8 cellular contexts compared by ENCODE assay signal in the genomic region with DNA sequence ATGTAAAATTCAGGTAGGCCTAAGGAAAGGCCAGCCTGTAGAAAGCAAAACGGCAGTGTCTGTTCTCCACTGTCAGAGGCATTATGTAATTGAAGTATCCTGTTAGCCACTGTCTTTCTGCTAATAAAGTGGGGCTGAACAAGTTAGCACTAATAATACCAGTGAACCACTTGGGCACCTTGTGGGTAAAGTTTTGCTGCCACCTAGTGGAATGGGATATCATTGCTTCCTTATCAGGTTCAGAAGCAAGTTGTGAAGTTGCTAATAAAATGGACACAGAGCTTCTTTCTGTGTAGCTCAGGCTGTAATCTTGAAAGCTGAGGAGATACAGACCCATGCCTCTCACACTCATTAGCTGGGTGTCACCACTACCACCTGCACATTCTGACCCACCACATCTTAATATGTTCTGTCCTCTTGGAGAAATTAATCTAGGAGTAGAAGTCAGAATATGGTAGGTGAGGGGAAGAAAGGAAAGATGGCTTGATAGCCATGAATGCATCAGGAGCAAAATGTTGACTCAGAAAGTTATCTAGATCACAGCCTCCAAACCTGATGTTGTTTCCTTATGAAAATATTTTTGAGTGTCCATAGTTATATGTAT.
DNase-seq lines count a peak whose midpoint lies in the region; ATAC-seq and TF ChIP-seq lines count a peak whose summit lies in the region.

No MANE protein-coding gene starts in this region.

- DNase-seq in BE2C (peak; percentile 65), NCI-H69 (lab: John Stamatoyannopoulos, UW) (peak; percentile 80), foreskin keratinocyte (peak; percentile 18 to 50), omental fat pad (ENCODE audit: low spot score) (no peak)
- peak; percentile 47 for DNase-seq in activated CD4-positive, alpha-beta memory T cell treated with anti-CD3 and anti-CD28 coated beads for 36 hours
- no peak for DNase-seq in effector CD8-positive, alpha-beta T cell (lab: John Stamatoyannopoulos, UW)

- H3K4me3 ChIP-seq in BE2C (ENCODE audit: low read depth, low read length) = no peak overlapping the region

- TF ChIP-seq CTCF in BE2C (IDR thresholded peaks at IDR 0.05; ENCODE audit: low read depth, low read length) = peak; percentile 92
- TF ChIP-seq CTCF in foreskin keratinocyte (conservative IDR thresholded peaks at IDR 0.05) = peak; percentile 90
- TF ChIP-seq CTCF in omental fat pad (IDR thresholded peaks at IDR 0.05) = peak in 1 of 3 donors; percentile 43

- H3K27ac ChIP-seq in foreskin keratinocyte = no peak overlapping the region

- H3K27me3 ChIP-seq in BE2C (no peaks in the 10 kb centered on the region), foreskin keratinocyte (peaks cover 44% of the 10 kb centered on the region)

- peaks cover 15% of the 10 kb centered on the region for H3K27me3 Mint-ChIP-seq in activated CD4-positive, alpha-beta memory T cell treated with anti-CD3 and anti-CD28 coated beads for 36 hours

- ATAC-seq in GM18502 (IDR thresholded peaks at IDR 0.05; ENCODE audit: poor library complexity, unreplicated experiment) = peak; percentile 73
- peak; percentile 63 for ATAC-seq in HG03565 (IDR thresholded peaks at IDR 0.05; ENCODE audit: unreplicated experiment)
- peak; percentile 80 for ATAC-seq in foreskin keratinocyte
- ATAC-seq in omental fat pad (ENCODE audit: low FRiP score) = peak; percentile 66

- H3K4me1 ChIP-seq in BE2C = no peaks in the 10 kb centered on the region
- no peaks in the 10 kb centered on the region for H3K4me1 ChIP-seq in foreskin keratinocyte

- H3K36me3 Mint-ChIP-seq in activated CD4-positive, alpha-beta memory T cell treated with anti-CD3 and anti-CD28 coated beads for 36 hours = no peaks in the 10 kb centered on the region

- no peak overlapping the region for H3K4me3 Mint-ChIP-seq in activated CD4-positive, alpha-beta memory T cell treated with anti-CD3 and anti-CD28 coated beads for 36 hours

- POLR2A ChIA-PET in activated CD4-positive, alpha-beta memory T cell treated with anti-CD3 and anti-CD28 coated beads for 36 hours (lab: Charles Lee) = no interaction called here

- H3K9me3 Mint-ChIP-seq in activated CD4-positive, alpha-beta memory T cell treated with anti-CD3 and anti-CD28 coated beads for 36 hours = no peaks in the 10 kb centered on the region

- intact Hi-C loops in activated CD4-positive, alpha-beta memory T cell treated with anti-CD3 and anti-CD28 coated beads for 36 hours (cut with micrococcal nuclease) = loop anchor here (1.0 kb wide), 1 partner anchor 59 kb away; no protein-coding TSS in a partner anchor

- H3K27ac Mint-ChIP-seq in activated CD4-positive, alpha-beta memory T cell treated with anti-CD3 and anti-CD28 coated beads for 36 hours = no peak overlapping the region

- H3K9me3 ChIP-seq in BE2C = no peaks in the 10 kb centered on the region

- H3K4me1 Mint-ChIP-seq in activated CD4-positive, alpha-beta memory T cell treated with anti-CD3 and anti-CD28 coated beads for 36 hours (ENCODE audit: low read depth) = peaks cover 4% of the 10 kb centered on the region

- H3K36me3 ChIP-seq in BE2C = no peaks in the 10 kb centered on the region

- CTCF ChIA-PET in activated CD4-positive, alpha-beta memory T cell treated with anti-CD3 and anti-CD28 coated beads for 36 hours (lab: Charles Lee) = interaction anchor here (0.6 to 1.5 kb wide), 22 partner anchors 9 to 553 kb away, joined by 3 to 15 read pairs (median 3); no protein-coding TSS in a partner anchor

Comparison
In these comparisons a context has a peak if more than half of its experiments do, and no peak if none do; other contexts are left out.
1. DNase-seq: peak in BE2C (single experiment), NCI-H69 (single experiment), activated CD4-positive, alpha-beta memory T cell treated with anti-CD3 and anti-CD28 coated beads for 36 hours (single experiment) and foreskin keratinocyte (2 of 2); none in omental fat pad (single experiment) and effector CD8-positive, alpha-beta T cell (single experiment).
2. Peak in every context shown above with its lines, with median percentiles within 50 percentile points of each other: ATAC-seq.